ENCODE assay signal across 16 cellular contexts in genomic region chr1:64834734-64835133, GRCh38.
DNase-seq lines count a peak whose midpoint lies in the region; ATAC-seq and TF ChIP-seq lines count a peak whose summit lies in the region.
"Had no signal": no experiment of that assay in that cellular context is flagged by ENCODE, and none has a peak within 500 bp of the region (broad histone marks: within the 10 kb centered on the region; RNA-seq: fewer than 3 reads in every experiment).

No MANE protein-coding gene starts in this region.

- CTCF ChIA-PET in activated naive CD4-positive, alpha-beta T cell treated with anti-CD3 and anti-CD28 coated beads for 36 hours (lab: Charles Lee) = interaction anchor here (0.6 kb wide), 1 partner anchor 240 kb away, joined by 4 read pairs; no protein-coding TSS in a partner anchor

- no peak overlapping the region for H2AFZ ChIP-seq in smooth muscle cell (ENCODE audit: low read depth)
- H2AFZ ChIP-seq: hepatocyte had no signal

- H3K79me2 ChIP-seq in smooth muscle cell (ENCODE audit: low read depth) = no peaks in the 10 kb centered on the region
- H3K79me2 ChIP-seq: hepatocyte had no signal

- H3K4me2 ChIP-seq in smooth muscle cell = peak overlapping the region; percentile 11
- H3K4me2 ChIP-seq: hepatocyte had no signal

- H3K4me3 ChIP-seq in foreskin fibroblast (ENCODE audit: low read depth in 1 of 2, low read length in 2 of 2) = no peak overlapping the region
- H3K4me3 ChIP-seq in smooth muscle cell = no peak overlapping the region
- H3K4me3 ChIP-seq: adrenal gland, hepatocyte, lower lobe of right lung, pancreas had no signal

- peak; percentile 23 for DNase-seq in activated naive CD4-positive, alpha-beta T cell treated with anti-CD3 and anti-CD28 coated beads for 36 hours
- no peak for DNase-seq in activated naive CD4-positive, alpha-beta T cell (lab: John Stamatoyannopoulos, UW)
- peak; percentile 63 for DNase-seq in amniotic epithelial cell (ENCODE audit: low read depth)
- DNase-seq in foreskin fibroblast = peak; percentile 46 to 74
- DNase-seq in smooth muscle cell (lab: John Stamatoyannopoulos, UW; ENCODE audit: unreplicated experiment) = no peak
- DNase-seq: ACHN, lower lobe of right lung, NCI-H1105, pancreas, T1000 had no signal

- no peaks in the 10 kb centered on the region for H4K20me1 ChIP-seq in smooth muscle cell (ENCODE audit: low read depth)

- H3K27ac ChIP-seq in smooth muscle cell (ENCODE audit: low read depth) = peak overlapping the region; percentile 69
- H3K27ac ChIP-seq: hepatocyte, lower lobe of right lung, pancreas had no signal

- intact Hi-C loops in activated naive CD4-positive, alpha-beta T cell treated with anti-CD3 and anti-CD28 coated beads for 36 hours (cut with micrococcal nuclease) = no loop called here

- H3F3A ChIP-seq in smooth muscle cell (ENCODE audit: low read depth) = peaks cover 7% of the 10 kb centered on the region

- H3K36me3 ChIP-seq in smooth muscle cell (ENCODE audit: low read depth) = peaks cover 4% of the 10 kb centered on the region

- H3K4me1 ChIP-seq in smooth muscle cell (ENCODE audit: low read depth) = no peaks in the 10 kb centered on the region
- H3K4me1 ChIP-seq: adrenal gland, lower lobe of right lung, pancreas had no signal

- no peaks in the 10 kb centered on the region for H3K27me3 Mint-ChIP-seq in activated naive CD4-positive, alpha-beta T cell treated with anti-CD3 and anti-CD28 coated beads for 36 hours (ENCODE audit: low read depth)

- H3K36me3 Mint-ChIP-seq in activated naive CD4-positive, alpha-beta T cell treated with anti-CD3 and anti-CD28 coated beads for 36 hours (ENCODE audit: low read depth) = peaks cover 20% of the 10 kb centered on the region

- ATAC-seq in GM21515 (IDR thresholded peaks at IDR 0.05; ENCODE audit: unreplicated experiment) = no peak
- no peak for ATAC-seq in HG03342 (IDR thresholded peaks at IDR 0.05; ENCODE audit: unreplicated experiment)
- no peak for ATAC-seq in HG02970 (IDR thresholded peaks at IDR 0.05; ENCODE audit: low FRiP score, unreplicated experiment)
- ATAC-seq: Panc1 had no signal

- no peaks in the 10 kb centered on the region for H3K9me3 Mint-ChIP-seq in activated naive CD4-positive, alpha-beta T cell treated with anti-CD3 and anti-CD28 coated beads for 36 hours

- no peak for TF ChIP-seq CTCF in foreskin fibroblast (IDR thresholded peaks at IDR 0.05; ENCODE audit: low read depth, low read length)
- no peak for TF ChIP-seq CTCF in smooth muscle cell (IDR thresholded peaks at IDR 0.05; ENCODE audit: borderline replicate concordance, insufficient read depth, poor library complexity, severe bottlenecking)

- peaks cover 16% of the 10 kb centered on the region for H3K4me1 Mint-ChIP-seq in activated naive CD4-positive, alpha-beta T cell treated with anti-CD3 and anti-CD28 coated beads for 36 hours (ENCODE audit: low read depth)

- H3K27me3 ChIP-seq in smooth muscle cell (ENCODE audit: low read depth) = no peaks in the 10 kb centered on the region
- H3K27me3 ChIP-seq: adrenal gland, hepatocyte, pancreas had no signal

- H3K9ac ChIP-seq in smooth muscle cell (ENCODE audit: low read depth) = no peak overlapping the region

- H3K27ac Mint-ChIP-seq in activated naive CD4-positive, alpha-beta T cell treated with anti-CD3 and anti-CD28 coated beads for 36 hours = no peak overlapping the region

- no peaks in the 10 kb centered on the region for H3K9me3 ChIP-seq in smooth muscle cell (replicated peaks; ENCODE audit: low read depth)
- H3K9me3 ChIP-seq: adrenal gland, lower lobe of right lung, pancreas had no signal

- H3K4me3 Mint-ChIP-seq in activated naive CD4-positive, alpha-beta T cell treated with anti-CD3 and anti-CD28 coated beads for 36 hours = no peak overlapping the region

Comparison
In these comparisons a context has a peak if more than half of its experiments do, and no peak if none do; other contexts are left out.
1. DNase-seq: peak in activated naive CD4-positive, alpha-beta T cell treated with anti-CD3 and anti-CD28 coated beads for 36 hours (single experiment), amniotic epithelial cell (single experiment) and foreskin fibroblast (2 of 2); none in activated naive CD4-positive, alpha-beta T cell (0 of 4) and smooth muscle cell (single experiment).